In the genomic region with DNA sequence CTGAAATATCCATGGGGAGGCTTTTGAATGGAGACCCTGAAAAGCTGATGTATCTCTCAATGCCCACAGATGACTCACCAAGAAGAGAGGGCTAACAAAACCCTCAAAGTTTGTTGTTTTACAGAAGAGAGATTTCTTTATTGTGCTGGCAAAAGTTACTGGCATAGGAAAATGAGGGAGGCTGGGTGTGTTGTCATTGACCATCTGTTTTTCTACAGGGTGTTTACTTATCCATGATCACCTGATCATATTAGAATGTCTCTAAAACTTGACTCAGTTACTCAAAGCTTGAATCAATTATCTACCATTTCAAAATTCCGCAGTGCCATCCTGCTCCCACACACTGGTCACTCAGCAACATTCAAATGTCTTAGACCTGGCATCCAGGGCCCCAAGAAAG, we compare ENCODE assay signal across 2 cellular contexts.
TF ChIP-seq lines count a peak whose summit lies in the region.

No MANE protein-coding gene starts in this region.

TF ChIP-seq in IMR-90, 13 proteins besides CTCF, POLR2A, EP300 and RAD21:
- TF ChIP-seq NFE2L2 (IDR thresholded peaks at IDR 0.05; ENCODE audit: low read depth, low read length) (no peak), MAZ (IDR thresholded peaks at IDR 0.05; ENCODE audit: borderline replicate concordance, low read depth, low read length) (no peak), SMC3 (IDR thresholded peaks at IDR 0.05; ENCODE audit: low read depth, low read length) (no peak), FOS (IDR thresholded peaks at IDR 0.05; ENCODE audit: low read depth, low read length) (no peak), MAFK (IDR thresholded peaks at IDR 0.05; ENCODE audit: low read depth, low read length) (no peak), CEBPB (IDR thresholded peaks at IDR 0.05; ENCODE audit: low read depth, low read length) (no peak)
- TF ChIP-seq, protein P1, sequence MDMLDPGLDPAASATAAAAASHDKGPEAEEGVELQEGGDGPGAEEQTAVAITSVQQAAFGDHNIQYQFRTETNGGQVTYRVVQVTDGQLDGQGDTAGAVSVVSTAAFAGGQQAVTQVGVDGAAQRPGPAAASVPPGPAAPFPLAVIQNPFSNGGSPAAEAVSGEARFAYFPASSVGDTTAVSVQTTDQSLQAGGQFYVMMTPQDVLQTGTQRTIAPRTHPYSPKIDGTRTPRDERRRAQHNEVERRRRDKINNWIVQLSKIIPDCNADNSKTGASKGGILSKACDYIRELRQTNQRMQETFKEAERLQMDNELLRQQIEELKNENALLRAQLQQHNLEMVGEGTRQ (IDR thresholded peaks at IDR 0.05; ENCODE audit: low read depth, low read length): no peak

TF ChIP-seq in GM12878, 131 proteins besides CTCF, POLR2A, EP300 and RAD21:
- TF ChIP-seq CREM (IDR thresholded peaks at IDR 0.05; ENCODE audit: low read depth) (no peak), PAX5 (IDR thresholded peaks at IDR 0.05; ENCODE audit: borderline replicate concordance, low read depth, low read length) (no peak), HDGF (IDR thresholded peaks at IDR 0.05) (no peak), SIN3A (IDR thresholded peaks at IDR 0.05; ENCODE audit: low read depth, low read length) (no peak), ZNF274 (IDR thresholded peaks at IDR 0.05; ENCODE audit: insufficient read depth, insufficient read length) (no peak), NR2F1 (conservative IDR thresholded peaks at IDR 0.05) (no peak), WRNIP1 (IDR thresholded peaks at IDR 0.05; ENCODE audit: borderline replicate concordance, low read depth, low read length) (no peak), MXI1 (IDR thresholded peaks at IDR 0.05; ENCODE audit: low read depth, low read length) (no peak), PML (IDR thresholded peaks at IDR 0.05; ENCODE audit: low read length) (no peak), IKZF2 (IDR thresholded peaks at IDR 0.05) (no peak), JUNB (IDR thresholded peaks at IDR 0.05) (no peak), POLR2AphosphoS2 (IDR thresholded peaks at IDR 0.05; ENCODE audit: low read depth, low read length) (no peak), NR2C2 (IDR thresholded peaks at IDR 0.05; ENCODE audit: borderline replicate concordance, control insufficient read depth, insufficient read length, low read depth) (no peak), SMAD1 (IDR thresholded peaks at IDR 0.05; ENCODE audit: low read depth, partially characterized antibody) (no peak)
- TF ChIP-seq, protein P2, sequence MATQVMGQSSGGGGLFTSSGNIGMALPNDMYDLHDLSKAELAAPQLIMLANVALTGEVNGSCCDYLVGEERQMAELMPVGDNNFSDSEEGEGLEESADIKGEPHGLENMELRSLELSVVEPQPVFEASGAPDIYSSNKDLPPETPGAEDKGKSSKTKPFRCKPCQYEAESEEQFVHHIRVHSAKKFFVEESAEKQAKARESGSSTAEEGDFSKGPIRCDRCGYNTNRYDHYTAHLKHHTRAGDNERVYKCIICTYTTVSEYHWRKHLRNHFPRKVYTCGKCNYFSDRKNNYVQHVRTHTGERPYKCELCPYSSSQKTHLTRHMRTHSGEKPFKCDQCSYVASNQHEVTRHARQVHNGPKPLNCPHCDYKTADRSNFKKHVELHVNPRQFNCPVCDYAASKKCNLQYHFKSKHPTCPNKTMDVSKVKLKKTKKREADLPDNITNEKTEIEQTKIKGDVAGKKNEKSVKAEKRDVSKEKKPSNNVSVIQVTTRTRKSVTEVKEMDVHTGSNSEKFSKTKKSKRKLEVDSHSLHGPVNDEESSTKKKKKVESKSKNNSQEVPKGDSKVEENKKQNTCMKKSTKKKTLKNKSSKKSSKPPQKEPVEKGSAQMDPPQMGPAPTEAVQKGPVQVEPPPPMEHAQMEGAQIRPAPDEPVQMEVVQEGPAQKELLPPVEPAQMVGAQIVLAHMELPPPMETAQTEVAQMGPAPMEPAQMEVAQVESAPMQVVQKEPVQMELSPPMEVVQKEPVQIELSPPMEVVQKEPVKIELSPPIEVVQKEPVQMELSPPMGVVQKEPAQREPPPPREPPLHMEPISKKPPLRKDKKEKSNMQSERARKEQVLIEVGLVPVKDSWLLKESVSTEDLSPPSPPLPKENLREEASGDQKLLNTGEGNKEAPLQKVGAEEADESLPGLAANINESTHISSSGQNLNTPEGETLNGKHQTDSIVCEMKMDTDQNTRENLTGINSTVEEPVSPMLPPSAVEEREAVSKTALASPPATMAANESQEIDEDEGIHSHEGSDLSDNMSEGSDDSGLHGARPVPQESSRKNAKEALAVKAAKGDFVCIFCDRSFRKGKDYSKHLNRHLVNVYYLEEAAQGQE (IDR thresholded peaks at IDR 0.05; ENCODE audit: low read depth, low read length): no peak
- TF ChIP-seq, protein P3, sequence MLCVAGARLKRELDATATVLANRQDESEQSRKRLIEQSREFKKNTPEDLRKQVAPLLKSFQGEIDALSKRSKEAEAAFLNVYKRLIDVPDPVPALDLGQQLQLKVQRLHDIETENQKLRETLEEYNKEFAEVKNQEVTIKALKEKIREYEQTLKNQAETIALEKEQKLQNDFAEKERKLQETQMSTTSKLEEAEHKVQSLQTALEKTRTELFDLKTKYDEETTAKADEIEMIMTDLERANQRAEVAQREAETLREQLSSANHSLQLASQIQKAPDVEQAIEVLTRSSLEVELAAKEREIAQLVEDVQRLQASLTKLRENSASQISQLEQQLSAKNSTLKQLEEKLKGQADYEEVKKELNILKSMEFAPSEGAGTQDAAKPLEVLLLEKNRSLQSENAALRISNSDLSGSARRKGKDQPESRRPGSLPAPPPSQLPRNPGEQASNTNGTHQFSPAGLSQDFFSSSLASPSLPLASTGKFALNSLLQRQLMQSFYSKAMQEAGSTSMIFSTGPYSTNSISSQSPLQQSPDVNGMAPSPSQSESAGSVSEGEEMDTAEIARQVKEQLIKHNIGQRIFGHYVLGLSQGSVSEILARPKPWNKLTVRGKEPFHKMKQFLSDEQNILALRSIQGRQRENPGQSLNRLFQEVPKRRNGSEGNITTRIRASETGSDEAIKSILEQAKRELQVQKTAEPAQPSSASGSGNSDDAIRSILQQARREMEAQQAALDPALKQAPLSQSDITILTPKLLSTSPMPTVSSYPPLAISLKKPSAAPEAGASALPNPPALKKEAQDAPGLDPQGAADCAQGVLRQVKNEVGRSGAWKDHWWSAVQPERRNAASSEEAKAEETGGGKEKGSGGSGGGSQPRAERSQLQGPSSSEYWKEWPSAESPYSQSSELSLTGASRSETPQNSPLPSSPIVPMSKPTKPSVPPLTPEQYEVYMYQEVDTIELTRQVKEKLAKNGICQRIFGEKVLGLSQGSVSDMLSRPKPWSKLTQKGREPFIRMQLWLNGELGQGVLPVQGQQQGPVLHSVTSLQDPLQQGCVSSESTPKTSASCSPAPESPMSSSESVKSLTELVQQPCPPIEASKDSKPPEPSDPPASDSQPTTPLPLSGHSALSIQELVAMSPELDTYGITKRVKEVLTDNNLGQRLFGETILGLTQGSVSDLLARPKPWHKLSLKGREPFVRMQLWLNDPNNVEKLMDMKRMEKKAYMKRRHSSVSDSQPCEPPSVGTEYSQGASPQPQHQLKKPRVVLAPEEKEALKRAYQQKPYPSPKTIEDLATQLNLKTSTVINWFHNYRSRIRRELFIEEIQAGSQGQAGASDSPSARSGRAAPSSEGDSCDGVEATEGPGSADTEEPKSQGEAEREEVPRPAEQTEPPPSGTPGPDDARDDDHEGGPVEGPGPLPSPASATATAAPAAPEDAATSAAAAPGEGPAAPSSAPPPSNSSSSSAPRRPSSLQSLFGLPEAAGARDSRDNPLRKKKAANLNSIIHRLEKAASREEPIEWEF (IDR thresholded peaks at IDR 0.05; ENCODE audit: insufficient replicate concordance, low read depth, low read length): no peak
- TF ChIP-seq, protein P4, sequence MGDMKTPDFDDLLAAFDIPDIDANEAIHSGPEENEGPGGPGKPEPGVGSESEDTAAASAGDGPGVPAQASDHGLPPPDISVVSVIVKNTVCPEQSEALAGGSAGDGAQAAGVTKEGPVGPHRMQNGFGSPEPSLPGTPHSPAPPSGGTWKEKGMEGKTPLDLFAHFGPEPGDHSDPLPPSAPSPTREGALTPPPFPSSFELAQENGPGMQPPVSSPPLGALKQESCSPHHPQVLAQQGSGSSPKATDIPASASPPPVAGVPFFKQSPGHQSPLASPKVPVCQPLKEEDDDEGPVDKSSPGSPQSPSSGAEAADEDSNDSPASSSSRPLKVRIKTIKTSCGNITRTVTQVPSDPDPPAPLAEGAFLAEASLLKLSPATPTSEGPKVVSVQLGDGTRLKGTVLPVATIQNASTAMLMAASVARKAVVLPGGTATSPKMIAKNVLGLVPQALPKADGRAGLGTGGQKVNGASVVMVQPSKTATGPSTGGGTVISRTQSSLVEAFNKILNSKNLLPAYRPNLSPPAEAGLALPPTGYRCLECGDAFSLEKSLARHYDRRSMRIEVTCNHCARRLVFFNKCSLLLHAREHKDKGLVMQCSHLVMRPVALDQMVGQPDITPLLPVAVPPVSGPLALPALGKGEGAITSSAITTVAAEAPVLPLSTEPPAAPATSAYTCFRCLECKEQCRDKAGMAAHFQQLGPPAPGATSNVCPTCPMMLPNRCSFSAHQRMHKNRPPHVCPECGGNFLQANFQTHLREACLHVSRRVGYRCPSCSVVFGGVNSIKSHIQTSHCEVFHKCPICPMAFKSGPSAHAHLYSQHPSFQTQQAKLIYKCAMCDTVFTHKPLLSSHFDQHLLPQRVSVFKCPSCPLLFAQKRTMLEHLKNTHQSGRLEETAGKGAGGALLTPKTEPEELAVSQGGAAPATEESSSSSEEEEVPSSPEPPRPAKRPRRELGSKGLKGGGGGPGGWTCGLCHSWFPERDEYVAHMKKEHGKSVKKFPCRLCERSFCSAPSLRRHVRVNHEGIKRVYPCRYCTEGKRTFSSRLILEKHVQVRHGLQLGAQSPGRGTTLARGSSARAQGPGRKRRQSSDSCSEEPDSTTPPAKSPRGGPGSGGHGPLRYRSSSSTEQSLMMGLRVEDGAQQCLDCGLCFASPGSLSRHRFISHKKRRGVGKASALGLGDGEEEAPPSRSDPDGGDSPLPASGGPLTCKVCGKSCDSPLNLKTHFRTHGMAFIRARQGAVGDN (IDR thresholded peaks at IDR 0.05): no peak
- TF ChIP-seq, protein P5, sequence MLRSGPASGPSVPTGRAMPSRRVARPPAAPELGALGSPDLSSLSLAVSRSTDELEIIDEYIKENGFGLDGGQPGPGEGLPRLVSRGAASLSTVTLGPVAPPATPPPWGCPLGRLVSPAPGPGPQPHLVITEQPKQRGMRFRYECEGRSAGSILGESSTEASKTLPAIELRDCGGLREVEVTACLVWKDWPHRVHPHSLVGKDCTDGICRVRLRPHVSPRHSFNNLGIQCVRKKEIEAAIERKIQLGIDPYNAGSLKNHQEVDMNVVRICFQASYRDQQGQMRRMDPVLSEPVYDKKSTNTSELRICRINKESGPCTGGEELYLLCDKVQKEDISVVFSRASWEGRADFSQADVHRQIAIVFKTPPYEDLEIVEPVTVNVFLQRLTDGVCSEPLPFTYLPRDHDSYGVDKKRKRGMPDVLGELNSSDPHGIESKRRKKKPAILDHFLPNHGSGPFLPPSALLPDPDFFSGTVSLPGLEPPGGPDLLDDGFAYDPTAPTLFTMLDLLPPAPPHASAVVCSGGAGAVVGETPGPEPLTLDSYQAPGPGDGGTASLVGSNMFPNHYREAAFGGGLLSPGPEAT (IDR thresholded peaks at IDR 0.05; ENCODE audit: low read depth): no peak
